In genomic region chr1:150364231-150365003, GRCh38 we compare ENCODE assay signal across 1 cellular context.
A peak's percentile ranks its signal among the peaks of the same experiment; 100 is the strongest.
TF ChIP-seq lines count a peak whose summit lies in the region.

No MANE protein-coding gene starts in this region.

TF ChIP-seq in HepG2, 621 proteins besides CTCF, POLR2A, EP300 and RAD21 (continued from another document and continues in another):
- peak; percentile 52; the same call in 1 of the 2 replicates for TF ChIP-seq ZNF646 (CRISPR knock-in tag; IDR thresholded peaks at IDR 0.05)
- no peak for TF ChIP-seq ZNF431 (CRISPR knock-in tag; IDR thresholded peaks at IDR 0.05; ENCODE audit: borderline replicate concordance, low read depth)
- TF ChIP-seq ISX (CRISPR knock-in tag; conservative IDR thresholded peaks at IDR 0.05), result no peak
- TF ChIP-seq, protein P1, sequence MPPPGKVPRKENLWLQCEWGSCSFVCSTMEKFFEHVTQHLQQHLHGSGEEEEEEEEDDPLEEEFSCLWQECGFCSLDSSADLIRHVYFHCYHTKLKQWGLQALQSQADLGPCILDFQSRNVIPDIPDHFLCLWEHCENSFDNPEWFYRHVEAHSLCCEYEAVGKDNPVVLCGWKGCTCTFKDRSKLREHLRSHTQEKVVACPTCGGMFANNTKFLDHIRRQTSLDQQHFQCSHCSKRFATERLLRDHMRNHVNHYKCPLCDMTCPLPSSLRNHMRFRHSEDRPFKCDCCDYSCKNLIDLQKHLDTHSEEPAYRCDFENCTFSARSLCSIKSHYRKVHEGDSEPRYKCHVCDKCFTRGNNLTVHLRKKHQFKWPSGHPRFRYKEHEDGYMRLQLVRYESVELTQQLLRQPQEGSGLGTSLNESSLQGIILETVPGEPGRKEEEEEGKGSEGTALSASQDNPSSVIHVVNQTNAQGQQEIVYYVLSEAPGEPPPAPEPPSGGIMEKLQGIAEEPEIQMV (CRISPR knock-in tag; IDR thresholded peaks at IDR 0.05; ENCODE audit: low read depth), result no peak
- TF ChIP-seq ZNF484 (CRISPR knock-in tag; IDR thresholded peaks at IDR 0.05; ENCODE audit: borderline replicate concordance, low read depth), result no peak
- TF ChIP-seq CCAR2 (optimal IDR thresholded peaks at IDR 0.05; ENCODE audit: low read depth, low read length), result no peak
- no peak for TF ChIP-seq CCDC6 (CRISPR knock-in tag; IDR thresholded peaks at IDR 0.05)
- 0 out of 2 replicates have a peak, but pooled peaks have one; percentile 33 for TF ChIP-seq ZNF274 (CRISPR knock-in tag; IDR thresholded peaks at IDR 0.05)
- no peak for TF ChIP-seq ZNF17 (CRISPR knock-in tag; IDR thresholded peaks at IDR 0.05)
- no peak for TF ChIP-seq ZGPAT (CRISPR knock-in tag; IDR thresholded peaks at IDR 0.05)
- no peak for TF ChIP-seq ELK4 (CRISPR knock-in tag; IDR thresholded peaks at IDR 0.05; ENCODE audit: borderline replicate concordance)
- TF ChIP-seq, protein P2, sequence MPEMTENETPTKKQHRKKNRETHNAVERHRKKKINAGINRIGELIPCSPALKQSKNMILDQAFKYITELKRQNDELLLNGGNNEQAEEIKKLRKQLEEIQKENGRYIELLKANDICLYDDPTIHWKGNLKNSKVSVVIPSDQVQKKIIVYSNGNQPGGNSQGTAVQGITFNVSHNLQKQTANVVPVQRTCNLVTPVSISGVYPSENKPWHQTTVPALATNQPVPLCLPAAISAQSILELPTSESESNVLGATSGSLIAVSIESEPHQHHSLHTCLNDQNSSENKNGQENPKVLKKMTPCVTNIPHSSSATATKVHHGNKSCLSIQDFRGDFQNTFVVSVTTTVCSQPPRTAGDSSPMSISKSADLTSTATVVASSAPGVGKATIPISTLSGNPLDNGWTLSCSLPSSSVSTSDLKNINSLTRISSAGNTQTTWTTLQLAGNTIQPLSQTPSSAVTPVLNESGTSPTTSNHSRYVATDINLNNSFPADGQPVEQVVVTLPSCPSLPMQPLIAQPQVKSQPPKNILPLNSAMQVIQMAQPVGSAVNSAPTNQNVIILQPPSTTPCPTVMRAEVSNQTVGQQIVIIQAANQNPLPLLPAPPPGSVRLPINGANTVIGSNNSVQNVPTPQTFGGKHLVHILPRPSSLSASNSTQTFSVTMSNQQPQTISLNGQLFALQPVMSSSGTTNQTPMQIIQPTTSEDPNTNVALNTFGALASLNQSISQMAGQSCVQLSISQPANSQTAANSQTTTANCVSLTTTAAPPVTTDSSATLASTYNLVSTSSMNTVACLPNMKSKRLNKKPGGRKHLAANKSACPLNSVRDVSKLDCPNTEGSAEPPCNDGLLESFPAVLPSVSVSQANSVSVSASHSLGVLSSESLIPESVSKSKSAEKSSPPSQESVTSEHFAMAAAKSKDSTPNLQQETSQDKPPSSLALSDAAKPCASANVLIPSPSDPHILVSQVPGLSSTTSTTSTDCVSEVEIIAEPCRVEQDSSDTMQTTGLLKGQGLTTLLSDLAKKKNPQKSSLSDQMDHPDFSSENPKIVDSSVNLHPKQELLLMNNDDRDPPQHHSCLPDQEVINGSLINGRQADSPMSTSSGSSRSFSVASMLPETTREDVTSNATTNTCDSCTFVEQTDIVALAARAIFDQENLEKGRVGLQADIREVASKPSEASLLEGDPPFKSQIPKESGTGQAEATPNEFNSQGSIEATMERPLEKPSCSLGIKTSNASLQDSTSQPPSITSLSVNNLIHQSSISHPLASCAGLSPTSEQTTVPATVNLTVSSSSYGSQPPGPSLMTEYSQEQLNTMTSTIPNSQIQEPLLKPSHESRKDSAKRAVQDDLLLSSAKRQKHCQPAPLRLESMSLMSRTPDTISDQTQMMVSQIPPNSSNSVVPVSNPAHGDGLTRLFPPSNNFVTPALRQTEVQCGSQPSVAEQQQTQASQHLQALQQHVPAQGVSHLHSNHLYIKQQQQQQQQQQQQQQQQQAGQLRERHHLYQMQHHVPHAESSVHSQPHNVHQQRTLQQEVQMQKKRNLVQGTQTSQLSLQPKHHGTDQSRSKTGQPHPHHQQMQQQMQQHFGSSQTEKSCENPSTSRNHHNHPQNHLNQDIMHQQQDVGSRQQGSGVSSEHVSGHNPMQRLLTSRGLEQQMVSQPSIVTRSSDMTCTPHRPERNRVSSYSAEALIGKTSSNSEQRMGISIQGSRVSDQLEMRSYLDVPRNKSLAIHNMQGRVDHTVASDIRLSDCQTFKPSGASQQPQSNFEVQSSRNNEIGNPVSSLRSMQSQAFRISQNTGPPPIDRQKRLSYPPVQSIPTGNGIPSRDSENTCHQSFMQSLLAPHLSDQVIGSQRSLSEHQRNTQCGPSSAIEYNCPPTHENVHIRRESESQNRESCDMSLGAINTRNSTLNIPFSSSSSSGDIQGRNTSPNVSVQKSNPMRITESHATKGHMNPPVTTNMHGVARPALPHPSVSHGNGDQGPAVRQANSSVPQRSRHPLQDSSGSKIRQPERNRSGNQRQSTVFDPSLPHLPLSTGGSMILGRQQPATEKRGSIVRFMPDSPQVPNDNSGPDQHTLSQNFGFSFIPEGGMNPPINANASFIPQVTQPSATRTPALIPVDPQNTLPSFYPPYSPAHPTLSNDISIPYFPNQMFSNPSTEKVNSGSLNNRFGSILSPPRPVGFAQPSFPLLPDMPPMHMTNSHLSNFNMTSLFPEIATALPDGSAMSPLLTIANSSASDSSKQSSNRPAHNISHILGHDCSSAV (CRISPR knock-in tag; IDR thresholded peaks at IDR 0.05; ENCODE audit: borderline replicate concordance), result no peak
- no peak for TF ChIP-seq HOXA9 (CRISPR knock-in tag; IDR thresholded peaks at IDR 0.05; ENCODE audit: borderline replicate concordance)
- TF ChIP-seq, protein P3, sequence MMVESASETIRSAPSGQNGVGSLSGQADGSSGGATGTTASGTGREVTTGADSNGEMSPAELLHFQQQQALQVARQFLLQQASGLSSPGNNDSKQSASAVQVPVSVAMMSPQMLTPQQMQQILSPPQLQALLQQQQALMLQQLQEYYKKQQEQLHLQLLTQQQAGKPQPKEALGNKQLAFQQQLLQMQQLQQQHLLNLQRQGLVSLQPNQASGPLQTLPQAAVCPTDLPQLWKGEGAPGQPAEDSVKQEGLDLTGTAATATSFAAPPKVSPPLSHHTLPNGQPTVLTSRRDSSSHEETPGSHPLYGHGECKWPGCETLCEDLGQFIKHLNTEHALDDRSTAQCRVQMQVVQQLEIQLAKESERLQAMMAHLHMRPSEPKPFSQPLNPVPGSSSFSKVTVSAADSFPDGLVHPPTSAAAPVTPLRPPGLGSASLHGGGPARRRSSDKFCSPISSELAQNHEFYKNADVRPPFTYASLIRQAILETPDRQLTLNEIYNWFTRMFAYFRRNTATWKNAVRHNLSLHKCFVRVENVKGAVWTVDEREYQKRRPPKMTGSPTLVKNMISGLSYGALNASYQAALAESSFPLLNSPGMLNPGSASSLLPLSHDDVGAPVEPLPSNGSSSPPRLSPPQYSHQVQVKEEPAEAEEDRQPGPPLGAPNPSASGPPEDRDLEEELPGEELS (CRISPR knock-in tag; IDR thresholded peaks at IDR 0.05), result no peak
- peak; percentile 83 for TF ChIP-seq ASH2L (IDR thresholded peaks at IDR 0.05; ENCODE audit: insufficient read length, low read depth, low read length)
- no peak for TF ChIP-seq SKIL (CRISPR knock-in tag; IDR thresholded peaks at IDR 0.05; ENCODE audit: borderline replicate concordance)
- 0 out of 2 replicates have a peak, but pooled peaks have one; percentile 16 for TF ChIP-seq KDM5B (CRISPR knock-in tag; IDR thresholded peaks at IDR 0.05; ENCODE audit: borderline replicate concordance)
- peak; percentile 6; the same call in 1 of the 2 replicates for TF ChIP-seq HOXA5 (CRISPR knock-in tag; IDR thresholded peaks at IDR 0.05)
- TF ChIP-seq FLYWCH1 (CRISPR knock-in tag; IDR thresholded peaks at IDR 0.05), result no peak
- no peak; the same call in 1 of the 2 replicates for TF ChIP-seq ZNF354B (CRISPR knock-in tag; IDR thresholded peaks at IDR 0.05)
- TF ChIP-seq FOXC1 (CRISPR knock-in tag; IDR thresholded peaks at IDR 0.05; ENCODE audit: borderline replicate concordance), result no peak; the same call in 1 of the 2 replicates
- 0 out of 2 replicates have a peak, but pooled peaks have one; percentile 24 for TF ChIP-seq SALL2 (CRISPR knock-in tag; IDR thresholded peaks at IDR 0.05)
- TF ChIP-seq ZNF292 (CRISPR knock-in tag; IDR thresholded peaks at IDR 0.05; ENCODE audit: borderline replicate concordance, low read depth), result no peak
- peak; percentile 48; the same call in 1 of the 2 replicates for TF ChIP-seq SIN3A (IDR thresholded peaks at IDR 0.05; ENCODE audit: borderline replicate concordance, low read depth, low read length)
- TF ChIP-seq, protein P4, sequence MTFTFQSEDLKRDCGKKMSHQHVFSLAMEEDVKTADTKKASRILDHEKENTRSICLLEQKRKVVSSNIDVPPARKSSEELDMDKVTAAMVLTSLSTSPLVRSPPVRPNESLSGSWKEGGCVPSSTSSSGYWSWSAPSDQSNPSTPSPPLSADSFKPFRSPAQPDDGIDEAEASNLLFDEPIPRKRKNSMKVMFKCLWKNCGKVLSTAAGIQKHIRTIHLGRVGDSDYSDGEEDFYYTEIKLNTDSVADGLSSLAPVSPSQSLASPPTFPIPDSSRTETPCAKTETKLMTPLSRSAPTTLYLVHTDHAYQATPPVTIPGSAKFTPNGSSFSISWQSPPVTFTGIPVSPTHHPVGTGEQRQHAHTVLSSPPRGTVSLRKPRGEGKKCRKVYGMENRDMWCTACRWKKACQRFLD (CRISPR knock-in tag; IDR thresholded peaks at IDR 0.05; ENCODE audit: borderline replicate concordance), result no peak
- TF ChIP-seq PRPF4 (IDR thresholded peaks at IDR 0.05; ENCODE audit: low read depth, low read length, poor library complexity, severe bottlenecking), result no peak
- TF ChIP-seq TOE1 (CRISPR knock-in tag; IDR thresholded peaks at IDR 0.05), result no peak
- TF ChIP-seq TGIF2 (CRISPR knock-in tag; IDR thresholded peaks at IDR 0.05), result no peak
- TF ChIP-seq, protein P5, sequence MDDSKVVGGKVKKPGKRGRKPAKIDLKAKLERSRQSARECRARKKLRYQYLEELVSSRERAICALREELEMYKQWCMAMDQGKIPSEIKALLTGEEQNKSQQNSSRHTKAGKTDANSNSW (CRISPR knock-in tag; IDR thresholded peaks at IDR 0.05; ENCODE audit: borderline replicate concordance), result no peak
- peak; percentile 88 for TF ChIP-seq BRD4 (CRISPR knock-in tag; IDR thresholded peaks at IDR 0.05)
